1 cellular context compared by ENCODE assay signal in the genomic region with DNA sequence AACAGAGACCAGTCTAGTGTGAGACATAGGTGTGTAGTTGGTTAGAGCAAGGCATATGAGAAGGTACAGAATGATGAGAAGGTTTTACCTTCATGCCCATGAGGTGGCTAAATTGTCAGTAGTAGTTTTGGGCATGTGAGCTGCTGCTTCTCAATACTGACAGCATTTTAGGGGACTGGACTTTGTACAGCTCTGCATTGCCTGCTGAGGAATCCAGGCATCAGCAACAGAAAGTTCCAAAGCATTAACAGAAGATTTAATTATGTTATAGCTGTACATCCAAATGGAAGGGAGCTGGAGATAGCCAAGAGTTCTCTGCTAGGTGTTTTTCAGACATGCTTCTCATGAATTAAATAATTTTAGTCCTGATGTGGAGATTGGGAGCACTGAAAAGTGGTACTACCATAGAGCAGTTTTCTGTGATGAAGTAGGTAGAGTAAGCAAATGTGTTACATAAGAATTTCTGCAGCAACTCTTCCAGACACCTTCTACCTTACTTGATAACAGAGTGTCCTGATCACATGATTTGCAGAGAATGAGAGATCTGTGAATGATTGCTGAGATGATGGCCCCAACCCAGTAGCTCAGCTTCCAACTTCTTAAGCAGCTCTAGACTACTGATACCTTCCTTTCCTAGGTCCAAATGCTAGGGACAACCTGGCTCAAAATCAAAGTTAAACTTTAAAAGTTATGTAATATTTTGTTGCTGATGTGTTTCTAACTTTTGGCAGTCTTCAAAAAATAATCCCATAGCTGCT.
TF ChIP-seq lines count a peak whose summit lies in the region.

No MANE protein-coding gene starts in this region.

TF ChIP-seq in HepG2, 621 proteins besides CTCF, POLR2A, EP300 and RAD21:
- peak; percentile 57 for TF ChIP-seq HNF4A (CRISPR knock-in tag; IDR thresholded peaks at IDR 0.05)
- TF ChIP-seq HNF4G (IDR thresholded peaks at IDR 0.05; ENCODE audit: borderline replicate concordance, low read depth, low read length): 0 out of 2 replicates have a peak, but pooled peaks have one; percentile 25
- no peak for TF ChIP-seq HNF4G (CRISPR knock-in tag; IDR thresholded peaks at IDR 0.05; ENCODE audit: borderline replicate concordance, low read depth)
- no peak for TF ChIP-seq ZEB1 (IDR thresholded peaks at IDR 0.05; ENCODE audit: insufficient replicate concordance, low read depth)
- TF ChIP-seq TEAD3 (CRISPR knock-in tag; optimal IDR thresholded peaks at IDR 0.05; ENCODE audit: borderline replicate concordance): peak; percentile 13
